3 cellular contexts compared by ENCODE assay signal in genomic region chr13:106326751-106327150, GRCh38.
"Had no signal": no experiment of that assay in that cellular context is flagged by ENCODE, and none has a peak within 500 bp of the region (broad histone marks: within the 10 kb centered on the region; RNA-seq: fewer than 3 reads in every experiment).

No MANE protein-coding gene starts in this region.

- DNase-seq: GDM1, GF-D8 had no signal

- ATAC-seq: GM12878 had no signal

- H3K4me3 ChIP-seq: GM12878 had no signal
